In the genomic region with DNA sequence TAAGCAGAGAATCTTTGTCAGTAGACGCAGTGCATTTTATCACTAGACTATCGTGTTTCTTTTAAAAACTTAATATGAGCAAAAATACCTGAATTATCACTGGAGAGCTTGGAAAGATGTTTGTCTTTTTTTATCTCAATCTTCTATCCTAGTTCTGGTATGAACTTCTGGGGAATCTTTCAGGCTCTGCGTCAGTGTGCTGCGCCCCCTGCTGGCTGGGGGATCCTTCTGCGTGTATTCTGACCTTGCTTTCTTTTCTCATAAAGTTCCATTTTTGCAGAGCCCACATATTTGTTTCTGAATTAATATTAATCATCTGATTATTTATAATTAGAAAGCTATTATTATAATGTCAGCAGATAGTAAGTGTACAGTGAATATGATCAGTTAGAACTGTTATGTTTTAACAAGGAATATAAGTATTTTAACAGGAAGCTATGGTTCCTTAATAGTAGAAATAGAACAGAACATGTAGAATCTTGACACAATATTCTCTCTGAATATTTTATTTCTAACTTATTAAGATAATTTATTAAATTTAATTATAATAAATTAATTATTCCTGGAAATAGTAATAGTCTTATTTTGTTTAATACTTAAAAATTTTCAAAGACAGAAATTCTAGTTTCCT, we compare ENCODE assay signal across 8 cellular contexts.
DNase-seq lines count a peak whose midpoint lies in the region; ATAC-seq and TF ChIP-seq lines count a peak whose summit lies in the region.

No MANE protein-coding gene starts in this region.

- peak; percentile 63 for TF ChIP-seq RAD21 in Ishikawa (IDR thresholded peaks at IDR 0.05; ENCODE audit: low read depth)

- peak; percentile 0 for DNase-seq in NCI-H2029 (lab: John Stamatoyannopoulos, UW)
- DNase-seq in NCI-H2029 treated with DMSO at 0.1 percent for 48 hours (lab: John Stamatoyannopoulos, UW): no peak
- DNase-seq in T1000 (lab: John Stamatoyannopoulos, UW): peak; percentile 6
- peak; percentile 76 for DNase-seq in dermis blood vessel endothelial cell
- DNase-seq in mesothelial cell of epicardium (ENCODE audit: low spot score in 2 of 2, unreplicated experiment in 2 of 2): peak; percentile 51 to 81
- DNase-seq in tibial nerve (ENCODE audit: low spot score in 2 of 2): peak in 1 of 2 donors; percentile 11

- ATAC-seq in GM21390 (IDR thresholded peaks at IDR 0.05; ENCODE audit: unreplicated experiment): peak; percentile 87

- H3K27ac ChIP-seq in tibial nerve: no peak overlapping the region

- no peaks in the 10 kb centered on the region for H3K36me3 Mint-ChIP-seq in mesothelial cell of epicardium

- 29 to 33% methylated on average over 5 of the region's 5 CpGs for WGBS in tibial nerve, 2 donors

- TF ChIP-seq CTCF in mesothelial cell of epicardium (IDR thresholded peaks at IDR 0.05; ENCODE audit: unreplicated experiment): peak; percentile 87
- TF ChIP-seq CTCF in tibial nerve (IDR thresholded peaks at IDR 0.05): peak; percentile 52 to 92 (median 72)

- no peaks in the 10 kb centered on the region for H3K9me3 ChIP-seq in tibial nerve

- TF ChIP-seq EP300 in Ishikawa (IDR thresholded peaks at IDR 0.05; ENCODE audit: borderline replicate concordance) (no peak), tibial nerve (IDR thresholded peaks at IDR 0.05) (no peak)

- H3K36me3 ChIP-seq in tibial nerve: no peaks in the 10 kb centered on the region

- H3K4me1 Mint-ChIP-seq in mesothelial cell of epicardium: no peaks in the 10 kb centered on the region

- H3K27me3 ChIP-seq in tibial nerve: no peaks in the 10 kb centered on the region

- H3K27me3 Mint-ChIP-seq in mesothelial cell of epicardium (ENCODE audit: low read depth): no peaks in the 10 kb centered on the region

- no peak overlapping the region for H3K27ac Mint-ChIP-seq in mesothelial cell of epicardium

- no peaks in the 10 kb centered on the region for H3K9me3 Mint-ChIP-seq in mesothelial cell of epicardium

- H3K4me3 Mint-ChIP-seq in mesothelial cell of epicardium: no peak overlapping the region

- no peaks in the 10 kb centered on the region for H3K4me1 ChIP-seq in tibial nerve

- no peak for TF ChIP-seq POLR2A in tibial nerve (IDR thresholded peaks at IDR 0.05)

- H3K4me3 ChIP-seq in tibial nerve: no peak overlapping the region

TF ChIP-seq in Ishikawa, 13 proteins besides CTCF, POLR2A, EP300 and RAD21:
- TF ChIP-seq TCF12 (IDR thresholded peaks at IDR 0.05; ENCODE audit: low read depth) (no peak), USF1 (IDR thresholded peaks at IDR 0.05) (no peak), CREB1 (IDR thresholded peaks at IDR 0.05; ENCODE audit: low read depth) (no peak), YY1 (IDR thresholded peaks at IDR 0.05; ENCODE audit: low read depth) (no peak), NFIC (IDR thresholded peaks at IDR 0.05) (no peak), FOXM1 (IDR thresholded peaks at IDR 0.05; ENCODE audit: borderline replicate concordance, low read depth) (no peak)
- TF ChIP-seq, protein P1, sequence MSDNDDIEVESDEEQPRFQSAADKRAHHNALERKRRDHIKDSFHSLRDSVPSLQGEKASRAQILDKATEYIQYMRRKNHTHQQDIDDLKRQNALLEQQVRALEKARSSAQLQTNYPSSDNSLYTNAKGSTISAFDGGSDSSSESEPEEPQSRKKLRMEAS (IDR thresholded peaks at IDR 0.05): no peak
